In genomic region chr5:67607958-67608357, GRCh38 we compare ENCODE assay signal across 9 cellular contexts.
"Had no signal": no experiment of that assay in that cellular context is flagged by ENCODE, and none has a peak within 500 bp of the region (broad histone marks: within the 10 kb centered on the region; RNA-seq: fewer than 3 reads in every experiment).

No MANE protein-coding gene starts in this region.

- DNase-seq: GM23248, GOT3, H7, HFFc6, KBM-7 had no signal

- ATAC-seq: HCT116 had no signal

- H2AFZ ChIP-seq: GM23248 had no signal

- H3K4me1 ChIP-seq: HAP-1 had no signal

- H3K9me3 ChIP-seq: HAP-1 had no signal

- H3K27ac ChIP-seq: GM23248, KMS-11 had no signal

- H3K36me3 ChIP-seq: HAP-1 had no signal

- H3K9ac ChIP-seq: GM23248, KMS-11 had no signal

- H3K4me3 ChIP-seq: GM23248, HAP-1 had no signal

- FAIRE-seq: HTR-8/SVneo had no signal

- H3K4me2 ChIP-seq: KMS-11 had no signal
